Comparison of ENCODE assay signal across 17 cellular contexts in genomic region chr2:66560683-66561082, GRCh38.
DNase-seq lines count a peak whose midpoint lies in the region; ATAC-seq and TF ChIP-seq lines count a peak whose summit lies in the region.
"Had no signal": no experiment of that assay in that cellular context is flagged by ENCODE, and none has a peak within 500 bp of the region (broad histone marks: within the 10 kb centered on the region; RNA-seq: fewer than 3 reads in every experiment).

No MANE protein-coding gene starts in this region.

- CTCF ChIA-PET in RWPE1 (lab: Yijun Ruan, JAX), result interaction anchor here (0.6 kb wide), 1 partner anchor 20 kb away, joined by 3 read pairs; no protein-coding TSS in a partner anchor
- CTCF ChIA-PET in SK-N-SH (lab: Yijun Ruan, JAX), result no interaction called here

- H3K9me3 ChIP-seq in GM23248 (ENCODE audit: low read depth), result no peaks in the 10 kb centered on the region
- H3K9me3 ChIP-seq in SK-N-MC (ENCODE audit: low read depth, low read length), result no peaks in the 10 kb centered on the region
- no peaks in the 10 kb centered on the region for H3K9me3 ChIP-seq in gastroesophageal sphincter
- no peaks in the 10 kb centered on the region for H3K9me3 ChIP-seq in sigmoid colon
- no peaks in the 10 kb centered on the region for H3K9me3 ChIP-seq in tibial nerve
- H3K9me3 ChIP-seq in SK-N-SH, result no peaks in the 10 kb centered on the region
- H3K9me3 ChIP-seq: BLaER1 treated with 17β-estradiol and CSF1 and Interleukin-3, amounts not matched to agents 10 nM and 100 nM had no signal

- H3K27ac ChIP-seq in GM23248, result no peak overlapping the region
- peak overlapping the region; percentile 83 for H3K27ac ChIP-seq in SK-N-MC
- H3K27ac ChIP-seq in gastroesophageal sphincter, result peak overlapping the region in 2 of 4 donors; percentile 47 to 71
- peak overlapping the region; percentile 35 to 99 (median 70) for H3K27ac ChIP-seq in sigmoid colon
- no peak overlapping the region for H3K27ac ChIP-seq in tibial nerve
- no peak overlapping the region for H3K27ac ChIP-seq in RWPE1
- H3K27ac ChIP-seq in SK-N-SH (ENCODE audit: low read depth in 2 of 2, low read length in 1 of 2), result no peak overlapping the region
- H3K27ac ChIP-seq: BLaER1 treated with 17β-estradiol and CSF1 and Interleukin-3, amounts not matched to agents 10 nM and 100 nM had no signal

- H4K20me1 ChIP-seq in GM23248 (ENCODE audit: insufficient read depth) (no peaks in the 10 kb centered on the region), SK-N-SH (ENCODE audit: insufficient read depth) (no peaks in the 10 kb centered on the region)
- H4K20me1 ChIP-seq: BLaER1 treated with 17β-estradiol and CSF1 and Interleukin-3, amounts not matched to agents 10 nM and 100 nM had no signal

- intact Hi-C loops in sigmoid colon (cut with DNase I), result no loop called here

- H3F3A ChIP-seq in GM23248 (ENCODE audit: insufficient read depth) (no peaks in the 10 kb centered on the region), SK-N-SH (replicated peaks; ENCODE audit: insufficient read depth) (no peaks in the 10 kb centered on the region)

- TF ChIP-seq POLR2A in gastroesophageal sphincter (IDR thresholded peaks at IDR 0.05) (no peak), sigmoid colon (IDR thresholded peaks at IDR 0.05) (no peak), tibial nerve (IDR thresholded peaks at IDR 0.05) (no peak)

- TF ChIP-seq CTCF in gastroesophageal sphincter (IDR thresholded peaks at IDR 0.05) (no peak), sigmoid colon (IDR thresholded peaks at IDR 0.05) (no peak), tibial nerve (IDR thresholded peaks at IDR 0.05) (no peak), RWPE1 (conservative IDR thresholded peaks at IDR 0.05; ENCODE audit: low read depth) (no peak), SK-N-SH (IDR thresholded peaks at IDR 0.05) (no peak)

- no peak overlapping the region for H3K9ac ChIP-seq in GM23248
- H3K9ac ChIP-seq in SK-N-MC (ENCODE audit: insufficient read length), result no peak overlapping the region
- H3K9ac ChIP-seq in SK-N-SH, result no peak overlapping the region
- H3K9ac ChIP-seq: BLaER1 treated with 17β-estradiol and CSF1 and Interleukin-3, amounts not matched to agents 10 nM and 100 nM had no signal

- ATAC-seq in gastroesophageal sphincter, result peak; percentile 66
- ATAC-seq: CD8-positive, alpha-beta T cell; K562 had no signal

- in situ Hi-C loops in GM23248 (cut with MboI), result no loop called here

- H3K36me3 ChIP-seq in GM23248 (ENCODE audit: low read depth) (no peaks in the 10 kb centered on the region), SK-N-MC (ENCODE audit: insufficient read depth, low read length) (peaks cover 86% of the 10 kb centered on the region), gastroesophageal sphincter (peaks cover 0 to 3% of the 10 kb centered on the region in 2 donors), sigmoid colon (peaks cover 0 to 11% (median 0%) of the 10 kb centered on the region in 4 donors), tibial nerve (no peaks in the 10 kb centered on the region), SK-N-SH (replicated peaks in 1 of 2; ENCODE audit: control insufficient read depth in 1 of 2, insufficient read depth in 2 of 2, low read length in 1 of 2) (peaks cover 22 to 26% of the 10 kb centered on the region in 2 experiments)
- H3K36me3 ChIP-seq: BLaER1 treated with 17β-estradiol and CSF1 and Interleukin-3, amounts not matched to agents 10 nM and 100 nM had no signal

- peaks cover 54% of the 10 kb centered on the region for H3K79me2 ChIP-seq in GM23248 (ENCODE audit: insufficient read depth)
- no peaks in the 10 kb centered on the region for H3K79me2 ChIP-seq in SK-N-SH (ENCODE audit: insufficient read depth)

- H3K9me2 ChIP-seq in GM23248 (ENCODE audit: insufficient read depth) (no peaks in the 10 kb centered on the region), SK-N-SH (no peaks in the 10 kb centered on the region)

- no peak for TF ChIP-seq EP300 in gastroesophageal sphincter (IDR thresholded peaks at IDR 0.05)
- TF ChIP-seq EP300 in sigmoid colon (IDR thresholded peaks at IDR 0.05), result no peak
- no peak for TF ChIP-seq EP300 in tibial nerve (IDR thresholded peaks at IDR 0.05)
- no peak for TF ChIP-seq EP300 in SK-N-SH (IDR thresholded peaks at IDR 0.05; ENCODE audit: borderline replicate concordance in 1 of 2, low read depth in 1 of 2, low read length in 1 of 2)

- H3K27me3 ChIP-seq in GM23248 (replicated peaks; ENCODE audit: insufficient read depth) (no peaks in the 10 kb centered on the region), gastroesophageal sphincter (no peaks in the 10 kb centered on the region), sigmoid colon (no peaks in the 10 kb centered on the region), tibial nerve (no peaks in the 10 kb centered on the region), SK-N-SH (ENCODE audit: insufficient read depth) (no peaks in the 10 kb centered on the region)
- H3K27me3 ChIP-seq: BLaER1 treated with 17β-estradiol and CSF1 and Interleukin-3, amounts not matched to agents 10 nM and 100 nM had no signal

- H3K4me2 ChIP-seq in GM23248 (ENCODE audit: unreplicated experiment) (no peak overlapping the region), SK-N-SH (no peak overlapping the region)
- H3K4me2 ChIP-seq: BLaER1 treated with 17β-estradiol and CSF1 and Interleukin-3, amounts not matched to agents 10 nM and 100 nM had no signal

- no peak for TF ChIP-seq RAD21 in SK-N-SH (IDR thresholded peaks at IDR 0.05; ENCODE audit: low read length)

- POLR2A ChIA-PET in RWPE1 (lab: Yijun Ruan, JAX; ENCODE audit: low non-redundant PET), result no interaction called here
- POLR2A ChIA-PET in SK-N-SH (lab: Yijun Ruan, JAX), result no interaction called here

- WGBS in GM23248 (ENCODE audit: low coverage in 1 of 2, low lambda C conversion rate in 2 of 2, missing lambda C conversion rate in 2 of 2), 2 experiments, result 68 to 77% methylated on average over 2 of the region's 2 CpGs
- 39% methylated on average over 2 of the region's 2 CpGs; no CpG with 5 or more reads in 1 of the 2 donors for WGBS in gastroesophageal sphincter (ENCODE audit: low coverage in 1 of 2), 2 donors
- 85 to 99% methylated on average over 2 of the region's 2 CpGs for WGBS in sigmoid colon, 2 donors
- WGBS in tibial nerve, 2 donors, result 96% methylated on average over 2 of the region's 2 CpGs
- WGBS in SK-N-SH (ENCODE audit: low lambda C conversion rate), result 93% methylated on average over 2 of the region's 2 CpGs

- no peak overlapping the region for H2AFZ ChIP-seq in GM23248
- H2AFZ ChIP-seq in SK-N-SH (ENCODE audit: low read depth), result no peak overlapping the region

- peak; percentile 26 for DNase-seq in GM23248
- no peak for DNase-seq in SK-N-MC (ENCODE audit: low read depth, low spot score)
- DNase-seq in sigmoid colon, result no peak
- DNase-seq in tibial nerve (ENCODE audit: low spot score in 2 of 2), result no peak
- no peak for DNase-seq in RWPE1 (ENCODE audit: low spot score)
- no peak for DNase-seq in SK-N-SH
- DNase-seq: Calu3; CD8-positive, alpha-beta T cell; GF-D8; MV-4-11; NCI-H1694 treated with DMSO at 0.1 percent for 48 hours; NCI-H510A treated with DMSO at 0.1 percent for 48 hours; NCI-H774; SHP77 treated with DMSO at 0.1 percent for 48 hours had no signal

- peaks cover 18% of the 10 kb centered on the region for H3K4me1 ChIP-seq in GM23248 (ENCODE audit: insufficient read depth)
- H3K4me1 ChIP-seq in gastroesophageal sphincter, result peaks cover 5 to 86% (median 20%) of the 10 kb centered on the region in 3 donors
- peaks cover under 1 to 86% (median 68%) of the 10 kb centered on the region in 4 donors for H3K4me1 ChIP-seq in sigmoid colon
- peaks cover 0 to 8% (median 0%) of the 10 kb centered on the region in 4 donors for H3K4me1 ChIP-seq in tibial nerve
- H3K4me1 ChIP-seq in SK-N-SH (ENCODE audit: control insufficient read depth in 1 of 2, insufficient read depth in 2 of 2, low read depth in 1 of 2, low read length in 1 of 2), result peaks cover 10 to 17% of the 10 kb centered on the region in 2 experiments; a peak in 3 of 4 replicates

- H3K4me3 ChIP-seq in GM23248 (no peak overlapping the region), SK-N-MC (no peak overlapping the region), gastroesophageal sphincter (no peak overlapping the region), sigmoid colon (no peak overlapping the region), tibial nerve (no peak overlapping the region), SK-N-SH (ENCODE audit: low read depth in 2 of 2, low read length in 1 of 2) (no peak overlapping the region)
- H3K4me3 ChIP-seq: BLaER1 treated with 17β-estradiol and CSF1 and Interleukin-3, amounts not matched to agents 10 nM and 100 nM; K562 had no signal

TF ChIP-seq in SK-N-SH, 30 proteins besides CTCF, POLR2A, EP300 and RAD21 (continues in another document):
- TF ChIP-seq EZH2phosphoT487 (IDR thresholded peaks at IDR 0.05; ENCODE audit: borderline replicate concordance, low read depth) (no peak), FOSL2 (IDR thresholded peaks at IDR 0.05; ENCODE audit: borderline replicate concordance, low read depth) (no peak), RCOR1 (IDR thresholded peaks at IDR 0.05; ENCODE audit: low read length) (no peak), MAX (IDR thresholded peaks at IDR 0.05; ENCODE audit: low read depth) (no peak), PBX3 (IDR thresholded peaks at IDR 0.05) (no peak)
- TF ChIP-seq, protein P1, sequence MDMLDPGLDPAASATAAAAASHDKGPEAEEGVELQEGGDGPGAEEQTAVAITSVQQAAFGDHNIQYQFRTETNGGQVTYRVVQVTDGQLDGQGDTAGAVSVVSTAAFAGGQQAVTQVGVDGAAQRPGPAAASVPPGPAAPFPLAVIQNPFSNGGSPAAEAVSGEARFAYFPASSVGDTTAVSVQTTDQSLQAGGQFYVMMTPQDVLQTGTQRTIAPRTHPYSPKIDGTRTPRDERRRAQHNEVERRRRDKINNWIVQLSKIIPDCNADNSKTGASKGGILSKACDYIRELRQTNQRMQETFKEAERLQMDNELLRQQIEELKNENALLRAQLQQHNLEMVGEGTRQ (IDR thresholded peaks at IDR 0.05; ENCODE audit: borderline replicate concordance, low read depth, low read length), result no peak

Comparison
In these comparisons a context has a peak if more than half of its experiments do, and no peak if none do; other contexts are left out.
1. H3K27ac ChIP-seq: peak in SK-N-MC (single experiment) and sigmoid colon (4 of 4); none in GM23248 (single experiment), tibial nerve (0 of 4), RWPE1 (single experiment) and SK-N-SH (0 of 2).